In genomic region chr16:13898233-13898632, GRCh38 we compare ENCODE assay signal across 15 cellular contexts. TPM values are rescaled to one million over a fixed set of nuclear protein-coding genes. Genes with fewer than 3 reads are reported as not detected.
A peak's percentile ranks its signal among the peaks of the same experiment; 100 is the strongest.
DNase-seq lines count a peak whose midpoint lies in the region; ATAC-seq and TF ChIP-seq lines count a peak whose summit lies in the region.
"Had no signal": no experiment of that assay in that cellular context is flagged by ENCODE, and none has a peak within 500 bp of the region (broad histone marks: within the 10 kb centered on the region; RNA-seq: fewer than 3 reads in every experiment).

No MANE protein-coding gene starts in this region.

- intact Hi-C loops in heart right ventricle (cut with DNase I) (no loop called here), esophagus squamous epithelium (cut with DNase I) (no loop called here), right cardiac atrium (cut with DNase I) (no loop called here), aorta (cut with DNase I) (no loop called here)

- H3K4me1 ChIP-seq in heart right ventricle, result peaks cover 0 to 14% (median 0%) of the 10 kb centered on the region in 9 donors
- no peaks in the 10 kb centered on the region for H3K4me1 ChIP-seq in right atrium auricular region
- H3K4me1 ChIP-seq in esophagus squamous epithelium, result peaks cover 0 to 6% (median 0%) of the 10 kb centered on the region in 3 donors
- H3K4me1 ChIP-seq in right cardiac atrium (ENCODE audit: control insufficient read depth, insufficient read depth, low read length), result peaks cover 1% of the 10 kb centered on the region
- peaks cover 0 to 2% of the 10 kb centered on the region in 2 donors for H3K4me1 ChIP-seq in aorta (ENCODE audit: control insufficient read depth in 1 of 2, insufficient read depth in 2 of 2, low read length in 2 of 2)

- H3K4me3 ChIP-seq in heart right ventricle (no peak overlapping the region), right atrium auricular region (no peak overlapping the region), esophagus squamous epithelium (no peak overlapping the region), right cardiac atrium (ENCODE audit: low read length) (no peak overlapping the region), aorta (ENCODE audit: low read length in 2 of 2) (no peak overlapping the region)
- H3K4me3 ChIP-seq: GM12878, GM23338 had no signal

- ATAC-seq in heart right ventricle, result peak; percentile 68 to 97 (median 89)
- peak; percentile 62 to 69 for ATAC-seq in right cardiac atrium
- peak; percentile 66 for ATAC-seq in aorta (ENCODE audit: low FRiP score)
- no peak for ATAC-seq in esophagus mucosa
- no peak for ATAC-seq in GM18858 (IDR thresholded peaks at IDR 0.05; ENCODE audit: unreplicated experiment)
- ATAC-seq: GM12878, GM23338 had no signal

- DNase-seq in heart right ventricle (peak in 1 of 2 donors; percentile 29), right atrium auricular region (ENCODE audit: low spot score) (no peak), esophagus squamous epithelium (lab: John Stamatoyannopoulos, UW) (no peak), right cardiac atrium (no peak), aorta (no peak), A172 (ENCODE audit: low spot score) (no peak)
- DNase-seq: C1 segment of cervical spinal cord; Calu3; CD4-positive, alpha-beta T cell; DMS 273 treated with DMSO at 0.1 percent for 48 hours; H7 had no signal

- TF ChIP-seq CTCF in heart right ventricle (IDR thresholded peaks at IDR 0.05) (no peak), right atrium auricular region (IDR thresholded peaks at IDR 0.05) (no peak), esophagus squamous epithelium (IDR thresholded peaks at IDR 0.05) (no peak)

- H3K27me3 ChIP-seq in heart right ventricle, result no peaks in the 10 kb centered on the region
- no peaks in the 10 kb centered on the region for H3K27me3 ChIP-seq in right atrium auricular region
- H3K27me3 ChIP-seq in esophagus squamous epithelium, result no peaks in the 10 kb centered on the region
- no peaks in the 10 kb centered on the region for H3K27me3 ChIP-seq in right cardiac atrium (ENCODE audit: control insufficient read depth, insufficient read depth)
- H3K27me3 ChIP-seq in aorta (ENCODE audit: control insufficient read depth in 1 of 2, insufficient read depth in 2 of 2, low read length in 1 of 2), result no peaks in the 10 kb centered on the region

- 53 to 65% methylated on average over 3 of the region's 3 CpGs for WGBS in heart right ventricle, 2 donors
- 74 to 77% methylated on average over 3 of the region's 3 CpGs for WGBS in esophagus squamous epithelium, 2 donors
- WGBS in right cardiac atrium, result 54% methylated on average over 3 of the region's 3 CpGs
- 5 to 11% methylated on average over 3 of the region's 3 CpGs for WGBS in aorta, 2 donors

- no peaks in the 10 kb centered on the region for H3K36me3 ChIP-seq in heart right ventricle
- no peaks in the 10 kb centered on the region for H3K36me3 ChIP-seq in right atrium auricular region
- no peaks in the 10 kb centered on the region for H3K36me3 ChIP-seq in esophagus squamous epithelium
- no peaks in the 10 kb centered on the region for H3K36me3 ChIP-seq in aorta (ENCODE audit: control insufficient read depth in 1 of 2, insufficient read depth in 2 of 2, low read length in 1 of 2)

- H3K9me3 ChIP-seq in heart right ventricle (peaks cover 0 to 18% (median 5%) of the 10 kb centered on the region in 11 donors), right atrium auricular region (peaks cover 0 to 12% of the 10 kb centered on the region in 2 donors), esophagus squamous epithelium (no peaks in the 10 kb centered on the region), right cardiac atrium (ENCODE audit: control insufficient read depth, low read length) (no peaks in the 10 kb centered on the region), aorta (ENCODE audit: control insufficient read depth, low read length) (peaks cover 1% of the 10 kb centered on the region)

- H3K27ac ChIP-seq in heart right ventricle (peak overlapping the region in 9 of 10 donors; percentile 17 to 91 (median 80)), right atrium auricular region (peak overlapping the region in 1 of 2 donors; percentile 86), esophagus squamous epithelium (peak overlapping the region in 3 of 4 donors; percentile 3 to 49 (median 32)), right cardiac atrium (ENCODE audit: low read length) (no peak overlapping the region), aorta (ENCODE audit: low read depth in 1 of 2, low read length in 2 of 2) (peak overlapping the region in 1 of 2 donors; percentile 51)

- no peak for TF ChIP-seq POLR2A in esophagus squamous epithelium (IDR thresholded peaks at IDR 0.05)

RNA-seq across cellular contexts. Expression of gene ERCC4, which starts 21.7 kb away (rescaled TPM):
- 10 to 100 TPM in 5 of 10 donors, 1 to 10 TPM in 5; 5.1 to 13.1 (median 10.2) TPM for total RNA-seq in heart right ventricle
- 1 to 10 TPM; 1.3 to 2.0 TPM for polyA plus RNA-seq in heart right ventricle
- total RNA-seq in right atrium auricular region, result 1 to 10 TPM; 7.5 to 9.4 TPM
- total RNA-seq in esophagus squamous epithelium, result 1 to 10 TPM; 4.4 to 8.2 (median 4.8) TPM
- total RNA-seq in right cardiac atrium, result 10 to 100 TPM in 2 of 4 donors, 1 to 10 TPM in 2; 9.2 to 14.4 (median 10.6) TPM
- polyA plus RNA-seq in right cardiac atrium, result 2.3 TPM
- total RNA-seq in aorta, result 10 to 100 TPM in 1 of 2 donors, 1 to 10 TPM in 1; 9.1 to 14.0 TPM
- polyA plus RNA-seq in aorta, result 1 to 10 TPM; 2.2 to 6.4 TPM
- 11.6 and 12.7 TPM in 2 replicates for total RNA-seq in A172 (2014; rRNA removed; shearing (Covaris generic))
- 5.3 TPM for total RNA-seq in esophagus mucosa

Comparison
In these comparisons a context has a peak if more than half of its experiments do, and no peak if none do; other contexts are left out.
1. ATAC-seq: peak in heart right ventricle (8 of 8), right cardiac atrium (2 of 2) and aorta (single experiment); none in esophagus mucosa (single experiment) and GM18858 (single experiment).